ENCODE assay signal across 12 cellular contexts in the genomic region with DNA sequence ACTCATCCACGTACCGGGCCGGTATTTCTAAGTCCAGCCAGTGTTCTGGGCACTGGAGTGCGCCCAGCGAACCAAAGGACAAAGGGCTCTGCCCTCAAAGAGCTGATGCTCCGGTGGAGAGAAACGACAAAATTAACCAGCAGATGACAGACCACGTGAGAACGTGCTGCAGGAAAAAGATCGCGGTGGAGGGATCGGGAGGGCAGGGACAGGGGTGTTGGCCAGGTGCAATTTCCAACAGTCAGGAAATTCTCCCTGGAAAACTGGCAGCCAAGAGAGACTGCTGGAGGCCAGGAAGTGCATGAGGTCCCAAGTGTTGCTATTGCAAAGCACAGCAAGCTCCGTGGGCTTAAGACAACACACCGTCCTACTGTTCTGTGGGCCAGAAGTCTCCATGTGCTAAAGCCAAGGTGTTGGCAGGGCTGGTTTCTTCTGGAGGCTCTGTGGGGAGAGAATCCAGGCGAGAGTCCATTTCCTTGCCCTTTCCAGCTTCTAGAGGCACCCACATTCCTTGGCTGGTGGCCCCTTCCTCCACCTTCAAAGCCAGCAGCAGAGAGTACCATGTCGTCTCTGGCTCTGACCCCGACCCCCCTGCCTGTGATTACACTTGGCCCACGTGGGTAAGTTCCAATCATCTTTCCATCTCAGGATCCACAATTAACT.
"Had no signal": no experiment of that assay in that cellular context is flagged by ENCODE, and none has a peak within 500 bp of the region (broad histone marks: within the 10 kb centered on the region; RNA-seq: fewer than 3 reads in every experiment).

No MANE protein-coding gene starts in this region.

- H3K4me3 ChIP-seq: breast epithelium, gastroesophageal sphincter, skin epidermis, tibial artery had no signal

- H3K27ac Mint-ChIP-seq: activated T-helper 1 cell treated with anti-CD3 and anti-CD28 coated beads, Interleukin-12 subunit alpha, Interleukin-12 subunit beta, Interleukin-2, Interleukin-4 antibody, amounts not matched to agents 30 ng/mL and 10 ng/mL and 1 ng/mL, durations not matched to agents 14 hours and 24 hours and 36 hours had no signal

- H3K4me3 Mint-ChIP-seq: activated T-helper 1 cell treated with anti-CD3 and anti-CD28 coated beads, Interleukin-12 subunit alpha, Interleukin-12 subunit beta, Interleukin-2, Interleukin-4 antibody, amounts not matched to agents 30 ng/mL and 10 ng/mL and 1 ng/mL, durations not matched to agents 14 hours and 24 hours and 36 hours had no signal

- H3K36me3 ChIP-seq: breast epithelium had no signal

- H3K9me3 Mint-ChIP-seq: activated T-helper 1 cell treated with anti-CD3 and anti-CD28 coated beads, Interleukin-12 subunit alpha, Interleukin-12 subunit beta, Interleukin-2, Interleukin-4 antibody, amounts not matched to agents 30 ng/mL and 10 ng/mL and 1 ng/mL, durations not matched to agents 14 hours and 24 hours and 36 hours had no signal

- DNase-seq: activated CD4-positive, alpha-beta T cell treated with anti-CD3 and anti-CD28 coated beads for 48 hours; activated naive CD4-positive, alpha-beta T cell; aorta; effector memory CD4-positive, alpha-beta T cell; left ventricle myocardium superior; retina; tibial artery had no signal

- ATAC-seq: gastroesophageal sphincter, left ventricle myocardium superior had no signal

- H3K4me1 ChIP-seq: breast epithelium had no signal

- H3K9me3 ChIP-seq: gastroesophageal sphincter, tibial artery had no signal

- H3K27ac ChIP-seq: breast epithelium, epithelial cell of prostate, gastroesophageal sphincter, skin epidermis, tibial artery had no signal
